ENCODE assay signal across 16 cellular contexts in genomic region chr17:27408891-27409290, GRCh38. TPM values are rescaled to one million over a fixed set of nuclear protein-coding genes. Genes with fewer than 3 reads are reported as not detected.
DNase-seq lines count a peak whose midpoint lies in the region; FAIRE-seq and TF ChIP-seq lines count a peak whose summit lies in the region.
"Had no signal": no experiment of that assay in that cellular context is flagged by ENCODE, and none has a peak within 500 bp of the region (broad histone marks: within the 10 kb centered on the region; RNA-seq: fewer than 3 reads in every experiment).

No MANE protein-coding gene starts in this region.

- 51% methylated on average over 4 of the region's 4 CpGs for whole genome bisulfite sequencing in smooth muscle cell (ENCODE audit: low lambda C conversion rate)
- WGBS in small intestine, 3 donors, result 54 to 58% (median 56%) methylated on average over 4 of the region's 4 CpGs

- DNase-seq in H54 (ENCODE audit: insufficient read length, low spot score) (peak; percentile 10), SJSA1 (ENCODE audit: low read depth in 1 of 2, low spot score in 2 of 2) (no peak), fibroblast of villous mesenchyme (ENCODE audit: low read depth) (peak; percentile 24), smooth muscle cell (lab: John Stamatoyannopoulos, UW; ENCODE audit: unreplicated experiment) (no peak), H7 (no peak), small intestine (no peak), dedifferentiated amniotic fluid mesenchymal stem cell (ENCODE audit: extremely low spot score) (no peak), HuH-7.5 (ENCODE audit: low spot score) (no peak)
- DNase-seq: activated CD4-positive, CD25-positive, alpha-beta regulatory T cell; activated CD8-positive, alpha-beta memory T cell treated with anti-CD3 and anti-CD28 coated beads, Interleukin-2, amount 50 U/mL, for 4 hours; activated naive CD4-positive, alpha-beta T cell treated with anti-CD3 and anti-CD28 coated beads for 36 hours; COR-L47; left colon; naive thymus-derived CD8-positive, alpha-beta T cell; NCI-H1105 treated with DMSO at 0.1 percent for 48 hours; stimulated activated naive CD4-positive, alpha-beta T cell treated with Interleukin-2 at 50 U/mL for 16 hours had no signal

- no peak overlapping the region for H3K4me3 ChIP-seq in SJSA1
- H3K4me3 ChIP-seq in fibroblast of villous mesenchyme (ENCODE audit: low read depth, low read length), result no peak overlapping the region
- no peak overlapping the region for H3K4me3 ChIP-seq in smooth muscle cell
- H3K4me3 ChIP-seq in H7 (ENCODE audit: insufficient read depth, low read depth, low read length), result no peak overlapping the region
- H3K4me3 ChIP-seq in small intestine (ENCODE audit: low read depth in 1 of 2, low read length in 2 of 2), result no peak overlapping the region

- H3K4me1 ChIP-seq in SJSA1 (replicated peaks) (peaks cover 29% of the 10 kb centered on the region), smooth muscle cell (ENCODE audit: low read depth) (peaks cover 5% of the 10 kb centered on the region), small intestine (ENCODE audit: control insufficient read depth in 2 of 2, insufficient read depth in 1 of 2, low read depth in 1 of 2, low read length in 1 of 2) (peaks cover 0 to 3% of the 10 kb centered on the region in 2 donors)

- no peak for TF ChIP-seq POLR2A in H54 (IDR thresholded peaks at IDR 0.05; ENCODE audit: low read depth, low read length)

- H3K27me3 ChIP-seq in SJSA1 (replicated peaks), result no peaks in the 10 kb centered on the region
- no peaks in the 10 kb centered on the region for H3K27me3 ChIP-seq in smooth muscle cell (ENCODE audit: low read depth)
- no peaks in the 10 kb centered on the region; the same call in 1 of the 2 replicates for H3K27me3 ChIP-seq in H7 (ENCODE audit: control insufficient read depth, insufficient read depth, low read length)
- H3K27me3 ChIP-seq in small intestine (ENCODE audit: control insufficient read depth in 2 of 2, insufficient read depth in 2 of 2, low read length in 2 of 2), result no peaks in the 10 kb centered on the region

- H3F3A ChIP-seq in smooth muscle cell (ENCODE audit: low read depth), result no peaks in the 10 kb centered on the region

- H3K36me3 ChIP-seq in SJSA1 (no peaks in the 10 kb centered on the region), smooth muscle cell (ENCODE audit: low read depth) (no peaks in the 10 kb centered on the region), H7 (replicated peaks; ENCODE audit: control insufficient read depth, insufficient read depth, low read length) (no peaks in the 10 kb centered on the region), small intestine (ENCODE audit: control insufficient read depth in 2 of 2, insufficient read depth in 2 of 2, low read length in 2 of 2) (no peaks in the 10 kb centered on the region)

- no peak overlapping the region for H3K9ac ChIP-seq in smooth muscle cell (ENCODE audit: low read depth)

- FAIRE-seq in H54 (lab: Jason Lieb, UNC), result no peak
- FAIRE-seq in small intestine (lab: Jason Lieb, UNC), result no peak

- no peaks in the 10 kb centered on the region for H3K79me2 ChIP-seq in smooth muscle cell (ENCODE audit: low read depth)

- H3K27ac ChIP-seq in SJSA1, result peak overlapping the region; percentile 51
- H3K27ac ChIP-seq in smooth muscle cell (ENCODE audit: low read depth), result peak overlapping the region; percentile 11
- no peak overlapping the region for H3K27ac ChIP-seq in small intestine (ENCODE audit: low read depth in 1 of 2, low read length in 1 of 2)

- peak overlapping the region; percentile 76 for H3K4me2 ChIP-seq in smooth muscle cell

- H4K20me1 ChIP-seq in smooth muscle cell (ENCODE audit: low read depth), result no peaks in the 10 kb centered on the region

- H3K9me3 ChIP-seq in SJSA1 (replicated peaks), result no peaks in the 10 kb centered on the region
- no peaks in the 10 kb centered on the region for H3K9me3 ChIP-seq in smooth muscle cell (replicated peaks; ENCODE audit: low read depth)
- H3K9me3 ChIP-seq in small intestine (ENCODE audit: control insufficient read depth, low read depth), result no peaks in the 10 kb centered on the region

- no peak overlapping the region for H2AFZ ChIP-seq in smooth muscle cell (ENCODE audit: low read depth)

- TF ChIP-seq CTCF in fibroblast of villous mesenchyme (IDR thresholded peaks at IDR 0.05; ENCODE audit: insufficient read depth, low read depth, low read length) (no peak), smooth muscle cell (IDR thresholded peaks at IDR 0.05; ENCODE audit: borderline replicate concordance, insufficient read depth, poor library complexity, severe bottlenecking) (no peak)

RNA-seq across cellular contexts. Expression of gene KSR1, which starts 47.4 kb away (rescaled TPM):
- 5.9 and 7.7 TPM in 2 replicates for total RNA-seq in SJSA1 (2014; rRNA removed; shearing (Covaris generic))
- total RNA-seq in fibroblast of villous mesenchyme (15.5 and 34.1 TPM in 2 replicates), smooth muscle cell (65.1 and 69.2 TPM in 2 replicates)
- polyA plus RNA-seq in smooth muscle cell (40.4 and 53.2 TPM in 2 replicates), small intestine (10 to 100 TPM in 2 of 3 donors, 1 to 10 TPM in 1; 8.6 to 13.0 (median 12.8) TPM)
- 30.4 and 31.2 TPM in 2 replicates for total RNA-seq in H7 (2014; rRNA removed; shearing (Covaris generic))

Comparison
In these comparisons a context has a peak if more than half of its experiments do, and no peak if none do; other contexts are left out.
1. DNase-seq: peak in H54 (single experiment) and fibroblast of villous mesenchyme (single experiment); none in SJSA1 (0 of 2), smooth muscle cell (single experiment), H7 (single experiment), small intestine (single experiment), dedifferentiated amniotic fluid mesenchymal stem cell (single experiment) and HuH-7.5 (single experiment).
2. H3K27ac ChIP-seq: peak in SJSA1 (single experiment) and smooth muscle cell (single experiment); none in small intestine (0 of 2).